Comparison of ENCODE assay signal across 10 cellular contexts in the genomic region with DNA sequence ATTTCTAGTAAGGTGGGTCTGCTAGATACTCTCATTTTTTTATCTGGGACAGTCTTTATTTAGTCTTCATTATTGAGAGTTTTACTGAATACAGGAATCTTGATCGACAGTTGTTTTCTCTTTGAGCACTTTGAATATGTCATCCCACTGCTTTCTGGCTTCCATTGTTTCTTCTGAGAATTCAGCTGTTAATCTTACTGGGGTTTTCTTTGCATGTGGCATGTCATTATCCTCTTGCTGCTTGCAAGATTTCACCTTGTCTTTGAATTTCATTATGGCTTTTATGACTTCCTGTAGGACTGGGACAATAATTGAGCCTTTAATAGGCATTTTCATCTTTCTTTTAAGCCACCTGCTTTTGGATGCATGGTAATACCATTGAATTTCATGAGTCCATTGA. TPM values are rescaled to one million over a fixed set of nuclear protein-coding genes. Genes with fewer than 3 reads are reported as not detected.
"Had no signal": no experiment of that assay in that cellular context is flagged by ENCODE, and none has a peak within 500 bp of the region (broad histone marks: within the 10 kb centered on the region; RNA-seq: fewer than 3 reads in every experiment).

No MANE protein-coding gene starts in this region.

- FAIRE-seq: HTR-8/SVneo had no signal

- H3K4me3 Mint-ChIP-seq: HFFc6, IgD-negative memory B cell had no signal

- DNase-seq: GM23248, GOT3, H7, HFFc6, KG1 had no signal

- H3K27ac Mint-ChIP-seq: HFFc6, IgD-negative memory B cell had no signal

- H2AFZ ChIP-seq: GM23248 had no signal

- H3K36me3 ChIP-seq: HAP-1 had no signal

- H3K4me1 ChIP-seq: HAP-1 had no signal

- H3K27ac ChIP-seq: GM23248 had no signal

- H3K9ac ChIP-seq: GM23248 had no signal

- H3K36me3 Mint-ChIP-seq: IgD-negative memory B cell had no signal

- H3K4me1 Mint-ChIP-seq: IgD-negative memory B cell had no signal

- H3K4me3 ChIP-seq: GM23248, HAP-1 had no signal

RNA-seq across cellular contexts. Expression of gene RD3L, which starts 46.7 kb away (rescaled TPM):
- total RNA-seq: GM23248, H4, H7, HFFc6, HT-29 had no signal
- polyA plus RNA-seq: GM23248, IgD-negative memory B cell had no signal
